ENCODE assay signal across 14 cellular contexts in the genomic region with DNA sequence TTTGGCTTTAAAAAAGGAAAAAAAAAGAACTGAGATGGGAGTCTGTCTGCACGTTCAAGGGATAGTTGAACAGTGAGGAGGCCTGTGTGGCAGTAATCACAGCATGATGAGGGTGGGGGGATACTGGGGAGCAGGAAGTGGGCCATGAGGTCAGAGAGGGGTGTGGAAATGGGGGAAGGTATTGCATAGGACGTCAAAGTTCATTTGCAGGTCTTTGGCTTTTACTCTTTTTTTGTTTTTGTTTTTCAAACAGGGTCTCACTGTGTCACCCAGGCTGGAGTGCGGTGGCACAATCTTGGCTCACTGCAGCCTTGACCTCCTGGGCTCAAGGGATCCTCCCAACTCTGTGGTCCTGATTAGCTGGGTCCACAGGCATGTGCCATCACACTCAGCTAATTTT.
"Had no signal": no experiment of that assay in that cellular context is flagged by ENCODE, and none has a peak within 500 bp of the region (broad histone marks: within the 10 kb centered on the region; RNA-seq: fewer than 3 reads in every experiment).

No MANE protein-coding gene starts in this region.

- H3K4me1 ChIP-seq: foreskin keratinocyte, SJCRH30, testis had no signal

- ATAC-seq: foreskin keratinocyte; left lobe of liver; mucosa of descending colon; stimulated activated naive CD8-positive, alpha-beta T cell treated with anti-CD3 and anti-CD28 coated beads, Interleukin-15, amount 100 ng/mL, for 72 hours had no signal

- H3K27me3 Mint-ChIP-seq: stimulated activated naive CD8-positive, alpha-beta T cell treated with anti-CD3 and anti-CD28 coated beads, Interleukin-15, amount 100 ng/mL, for 72 hours had no signal

- H3K27ac ChIP-seq: foreskin keratinocyte, SJCRH30, testis, WERI-Rb-1 had no signal

- H3K9me3 ChIP-seq: mucosa of descending colon, testis had no signal

- H3K4me3 Mint-ChIP-seq: activated T-helper 1 cell treated with anti-CD3 and anti-CD28 coated beads, Interleukin-12 subunit alpha, Interleukin-12 subunit beta, Interleukin-2, Interleukin-4 antibody, amounts not matched to agents 30 ng/mL and 10 ng/mL and 1 ng/mL, durations not matched to agents 14 hours and 24 hours and 36 hours; nephron; stimulated activated naive CD8-positive, alpha-beta T cell treated with anti-CD3 and anti-CD28 coated beads, Interleukin-15, amount 100 ng/mL, for 72 hours had no signal

- H3K4me3 ChIP-seq: mucosa of descending colon, SJCRH30, testis had no signal

- H3K4me1 Mint-ChIP-seq: nephron had no signal

- H3K27ac Mint-ChIP-seq: activated T-helper 1 cell treated with anti-CD3 and anti-CD28 coated beads, Interleukin-12 subunit alpha, Interleukin-12 subunit beta, Interleukin-2, Interleukin-4 antibody, amounts not matched to agents 30 ng/mL and 10 ng/mL and 1 ng/mL, durations not matched to agents 14 hours and 24 hours and 36 hours; nephron had no signal

- H3K9me3 Mint-ChIP-seq: nephron had no signal

- H3K36me3 ChIP-seq: SJCRH30 had no signal

- H3K27me3 ChIP-seq: foreskin keratinocyte, SJCRH30, testis had no signal

- DNase-seq: activated CD4-positive, alpha-beta T cell treated with anti-CD3 and anti-CD28 coated beads for 48 hours; islet precursor cell; mammary epithelial cell; mucosa of descending colon; SJCRH30; stimulated activated CD4-positive, alpha-beta T cell treated with anti-CD3 and anti-CD28 coated beads, Interleukin-2, amount 100 ng/mL, for 48 hours; stimulated activated naive CD8-positive, alpha-beta T cell treated with anti-CD3 and anti-CD28 coated beads, Interleukin-15, amount 100 ng/mL, for 72 hours; SW 1271; testis; WERI-Rb-1 had no signal
